26 cellular contexts compared by ENCODE assay signal in genomic region chr7:138739859-138740258, GRCh38. TPM values are rescaled to one million over a fixed set of nuclear protein-coding genes. Genes with fewer than 3 reads are reported as not detected.
DNase-seq lines count a peak whose midpoint lies in the region; ATAC-seq, FAIRE-seq and TF ChIP-seq lines count a peak whose summit lies in the region.
"Had no signal": no experiment of that assay in that cellular context is flagged by ENCODE, and none has a peak within 500 bp of the region (broad histone marks: within the 10 kb centered on the region; RNA-seq: fewer than 3 reads in every experiment).

No MANE protein-coding gene starts in this region.

- no peaks in the 10 kb centered on the region for H3K9me3 ChIP-seq in HepG2 (ENCODE audit: low read length)
- no peaks in the 10 kb centered on the region for H3K9me3 ChIP-seq in right lobe of liver
- H3K9me3 ChIP-seq in kidney (ENCODE audit: control insufficient read depth in 1 of 2, low read length in 2 of 2) = no peaks in the 10 kb centered on the region
- H3K9me3 ChIP-seq: HAP-1 had no signal

- intact Hi-C loops in HepG2 (cut with micrococcal nuclease; ENCODE audit: unreplicated experiment) (loop anchor here (2.0 to 10.0 kb wide), 6 partner anchors 91 to 845 kb away; partner anchors contain the start of genes CREB3L2 and TRIM24), right lobe of liver (cut with DNase I) (loop anchor here in 1 of 2 donors (10.0 kb wide), 1 partner anchor 505 kb away; no protein-coding TSS in a partner anchor), kidney (cut with DNase I) (no loop called here), posterior vena cava (cut with DNase I) (loop anchor here in 1 of 2 donors (5.0 kb wide), 1 partner anchor 1848 kb away; no protein-coding TSS in a partner anchor)

- H4K20me1 ChIP-seq in HepG2 (ENCODE audit: insufficient read depth, low read length) = no peaks in the 10 kb centered on the region

- CTCF ChIA-PET in HepG2 (lab: Yijun Ruan, JAX; ENCODE audit: low intra/inter-chr PET ratio, low total read pairs) = interaction anchor here (1.5 kb wide), 1 partner anchor 94 kb away, joined by 5 read pairs; no protein-coding TSS in a partner anchor

- H3K36me3 ChIP-seq in HepG2 (replicated peaks in 1 of 2; ENCODE audit: control insufficient read depth in 1 of 2, insufficient read depth in 2 of 2, low read length in 2 of 2) = no peaks in the 10 kb centered on the region
- no peaks in the 10 kb centered on the region for H3K36me3 ChIP-seq in right lobe of liver
- peaks cover under 1 to 2% of the 10 kb centered on the region in 2 donors for H3K36me3 ChIP-seq in kidney (ENCODE audit: control insufficient read depth in 1 of 2, insufficient read depth in 2 of 2, low read length in 2 of 2)
- H3K36me3 ChIP-seq: HAP-1 had no signal

- no peak overlapping the region for H2AFZ ChIP-seq in HepG2 (ENCODE audit: low read length)

- TF ChIP-seq EP300 in HepG2 (IDR thresholded peaks at IDR 0.05; ENCODE audit: low read depth in 2 of 2, low read length in 2 of 2) (no peak), HepG2 (CRISPR knock-in tag; IDR thresholded peaks at IDR 0.05; ENCODE audit: borderline replicate concordance) (no peak)

- TF ChIP-seq CTCF in HepG2 (CRISPR knock-in tag; IDR thresholded peaks at IDR 0.05) (no peak), right lobe of liver (IDR thresholded peaks at IDR 0.05) (no peak), kidney (IDR thresholded peaks at IDR 0.05; ENCODE audit: borderline replicate concordance, extremely low read depth, insufficient read depth) (no peak)

- no peak overlapping the region for H3K9ac ChIP-seq in HepG2 (ENCODE audit: insufficient read depth, low read depth, low read length)
- no peak overlapping the region for H3K9ac ChIP-seq in kidney (ENCODE audit: low read length in 2 of 2)

- H3K79me2 ChIP-seq in HepG2 (ENCODE audit: insufficient read depth, low read length) = no peaks in the 10 kb centered on the region

- POLR2A ChIA-PET in HepG2 (lab: Yijun Ruan, JAX) = no interaction called here

- H3K27me3 ChIP-seq in HepG2 (ENCODE audit: control insufficient read depth in 1 of 2, insufficient read depth in 2 of 2, low read length in 2 of 2) (no peaks in the 10 kb centered on the region), right lobe of liver (no peaks in the 10 kb centered on the region)

- in situ Hi-C loops in HepG2 (cut with HindIII; ENCODE audit: extremely low pct_ligation_motif_present, low pct_unique_long_range_greater_than_20kb) = loop anchor here (10.0 to 25.0 kb wide), 3 partner anchors 145 to 728 kb away; partner anchors contain the start of gene CREB3L2

- TF ChIP-seq POLR2A in HepG2 (IDR thresholded peaks at IDR 0.05; ENCODE audit: insufficient read depth in 1 of 2, low read depth in 2 of 2, low read length in 2 of 2) (no peak), right lobe of liver (IDR thresholded peaks at IDR 0.05) (no peak)

- 50% methylated on average over 1 of the region's 1 CpG for WGBS in HepG2 (ENCODE audit: low lambda C conversion rate)
- WGBS in right lobe of liver (ENCODE audit: insufficient coverage, low coverage, low lambda C conversion rate, missing lambda C conversion rate) = no CpG with 5 or more reads among the region's 1 CpG

- no peak for FAIRE-seq in HepG2 (lab: Jason Lieb, UNC)
- FAIRE-seq in kidney (lab: Jason Lieb, UNC) = no peak
- FAIRE-seq: GM12891, GM18507, H54 had no signal

- no peak for ATAC-seq in HepG2
- ATAC-seq in right lobe of liver = no peak

- TF ChIP-seq RAD21 in HepG2 (CRISPR knock-in tag; IDR thresholded peaks at IDR 0.05) = no peak

- H3K4me1 ChIP-seq in HepG2 (ENCODE audit: insufficient read depth, low read length) (peaks cover 20% of the 10 kb centered on the region), right lobe of liver (peaks cover 0 to 3% (median 0%) of the 10 kb centered on the region in 4 donors), kidney (ENCODE audit: control insufficient read depth in 1 of 2, insufficient read depth in 1 of 2, low read depth in 1 of 2, low read length in 2 of 2) (peaks cover 0 to 2% of the 10 kb centered on the region in 2 donors)

- H3K4me3 ChIP-seq in HepG2 (replicated peaks in 1 of 3; ENCODE audit: insufficient read depth in 1 of 3, low read depth in 2 of 3, low read length in 3 of 3) = no peak overlapping the region
- no peak overlapping the region for H3K4me3 ChIP-seq in right lobe of liver
- no peak overlapping the region for H3K4me3 ChIP-seq in kidney (ENCODE audit: low read length in 2 of 2)
- H3K4me3 ChIP-seq: HAP-1 had no signal

- peak overlapping the region; percentile 58; the same call in 1 of the 2 replicates for H3K4me2 ChIP-seq in HepG2 (ENCODE audit: low read depth, low read length)

- DNase-seq in NCI-H82 (lab: John Stamatoyannopoulos, UW) (peak; percentile 17), NCI-H82 treated with DMSO at 0.1 percent for 48 hours (lab: John Stamatoyannopoulos, UW; ENCODE audit: unreplicated experiment) (no peak), HepG2 (ENCODE audit: low spot score) (no peak), right lobe of liver (no peak), kidney (peak; percentile 15), posterior vena cava (ENCODE audit: low spot score) (peak; percentile 30), AML-193 (lab: John Stamatoyannopoulos, UW) (no peak)
- DNase-seq in activated CD4-positive, alpha-beta T cell treated with anti-CD3 and anti-CD28 coated beads, Interleukin-2, amount 50 U/mL, for 48 hours = no peak
- DNase-seq: C1 segment of cervical spinal cord; Calu3; CD4-positive, alpha-beta memory T cell; COR-L47; DMS53; DMS79 treated with DMSO at 0.1 percent for 48 hours; GF-D8; GOT3; HFFc6 had no signal

- no TSS peak for BruUV-seq in HepG2 (replicated peaks; lab: Mats Ljungman, UMichigan)

- H3K27ac ChIP-seq in HepG2 (ENCODE audit: extremely low read length, insufficient read depth, low read length) = no peak overlapping the region
- no peak overlapping the region for H3K27ac ChIP-seq in right lobe of liver
- no peak overlapping the region for H3K27ac ChIP-seq in kidney (ENCODE audit: low read depth in 2 of 2, low read length in 2 of 2)
- H3K27ac ChIP-seq: 22Rv1 had no signal

RNA-seq across cellular contexts. Expression of gene SVOPL, which starts 38.7 kb away (rescaled TPM):
- total RNA-seq in HepG2 (2016; rRNA removed; fragmentation: Illumina TruSeq; extraction: Trizol) (not detected in 2 replicates), right lobe of liver (not detected), kidney (2.4 TPM), posterior vena cava (not detected)
- not detected in 2 replicates for total RNA-seq in HepG2 (2016; cell fraction: cytosol; rRNA removed; fragmentation: Illumina TruSeq; extraction: Trizol; ENCODE audit: low read depth)
- total RNA-seq in HepG2 (2016; cell fraction: insoluble cytoplasmic fraction; rRNA removed; fragmentation: Illumina TruSeq; extraction: Trizol) = not detected in 2 replicates
- not detected in 2 replicates for total RNA-seq in HepG2 (2016; cell fraction: membrane; rRNA removed; fragmentation: Illumina TruSeq; extraction: Trizol)
- not detected in 2 replicates for total RNA-seq in HepG2 (2016; cell fraction: nucleus; rRNA removed; fragmentation: Illumina TruSeq; extraction: Trizol)
- polyA plus RNA-seq in HepG2 (2011; rRNA removed) (not detected in 2 replicates), kidney (ENCODE audit: insufficient read depth, low read depth, low replicate concordance) (5.1 TPM)
- 0.04 TPM in 1 of 2 replicates, not detected in the other for polyA plus RNA-seq in HepG2 (2011; cell fraction: cytosol; rRNA removed)
- not detected in 2 replicates for polyA plus RNA-seq in HepG2 (2011; cell fraction: nucleus; rRNA removed)
- not detected in 2 replicates for polyA plus RNA-seq in HepG2 (2012)
- polyA plus RNA-seq in HepG2 (2016; cell fraction: cytosol; fragmentation: Illumina TruSeq; extraction: Trizol; ENCODE audit: low read depth) = not detected in 2 replicates
- polyA plus RNA-seq in HepG2 (2016; cell fraction: insoluble cytoplasmic fraction; fragmentation: Illumina TruSeq; extraction: Trizol; ENCODE audit: low read depth) = not detected in 2 replicates
- not detected in 2 replicates for polyA plus RNA-seq in HepG2 (2016; cell fraction: membrane; fragmentation: Illumina TruSeq; extraction: Trizol; ENCODE audit: low read depth)
- not detected in 2 replicates for polyA plus RNA-seq in HepG2 (2016; cell fraction: nucleus; fragmentation: Illumina TruSeq; extraction: Trizol; ENCODE audit: insufficient read depth, low read depth)
- polyA minus RNA-seq in HepG2 (2011; rRNA and poly(A)+ RNA removed; ENCODE audit: low replicate concordance) = 23.0 TPM in 1 of 2 replicates, not detected in the other
- polyA minus RNA-seq in HepG2 (2011; cell fraction: cytosol; rRNA and poly(A)+ RNA removed) = 1.2 TPM in 1 of 2 replicates, not detected in the other
- polyA minus RNA-seq in HepG2 (2011; cell fraction: nucleus; rRNA and poly(A)+ RNA removed) = 0.52 TPM in 1 of 2 replicates, not detected in the other
- total RNA-seq: CD4-positive, alpha-beta memory T cell; Daoy; G401; HFFc6 had no signal
- polyA plus RNA-seq: AG04450; BJ; CD4-positive, alpha-beta memory T cell had no signal

RNA-seq across cellular contexts. Expression of gene TMEM213, which starts 57.9 kb away (rescaled TPM):
- total RNA-seq in HepG2 (2016; rRNA removed; fragmentation: Illumina TruSeq; extraction: Trizol) (not detected in 2 replicates), right lobe of liver (not detected), kidney (30.2 TPM), posterior vena cava (not detected)
- total RNA-seq in HepG2 (2016; cell fraction: cytosol; rRNA removed; fragmentation: Illumina TruSeq; extraction: Trizol; ENCODE audit: low read depth) = not detected in 2 replicates
- total RNA-seq in HepG2 (2016; cell fraction: insoluble cytoplasmic fraction; rRNA removed; fragmentation: Illumina TruSeq; extraction: Trizol) = not detected in 2 replicates
- not detected in 2 replicates for total RNA-seq in HepG2 (2016; cell fraction: membrane; rRNA removed; fragmentation: Illumina TruSeq; extraction: Trizol)
- not detected in 2 replicates for total RNA-seq in HepG2 (2016; cell fraction: nucleus; rRNA removed; fragmentation: Illumina TruSeq; extraction: Trizol)
- polyA plus RNA-seq in HepG2 (2011; rRNA removed) (not detected in 2 replicates), kidney (ENCODE audit: insufficient read depth, low read depth, low replicate concordance) (96.9 TPM)
- not detected in 2 replicates for polyA plus RNA-seq in HepG2 (2011; cell fraction: cytosol; rRNA removed)
- polyA plus RNA-seq in HepG2 (2011; cell fraction: nucleus; rRNA removed) = not detected in 2 replicates
- polyA plus RNA-seq in HepG2 (2012) = not detected in 2 replicates
- not detected in 2 replicates for polyA plus RNA-seq in HepG2 (2016; cell fraction: cytosol; fragmentation: Illumina TruSeq; extraction: Trizol; ENCODE audit: low read depth)
- not detected in 2 replicates for polyA plus RNA-seq in HepG2 (2016; cell fraction: insoluble cytoplasmic fraction; fragmentation: Illumina TruSeq; extraction: Trizol; ENCODE audit: low read depth)
- not detected in 2 replicates for polyA plus RNA-seq in HepG2 (2016; cell fraction: membrane; fragmentation: Illumina TruSeq; extraction: Trizol; ENCODE audit: low read depth)
- polyA plus RNA-seq in HepG2 (2016; cell fraction: nucleus; fragmentation: Illumina TruSeq; extraction: Trizol; ENCODE audit: insufficient read depth, low read depth) = not detected in 2 replicates
- polyA minus RNA-seq in HepG2 (2011; rRNA and poly(A)+ RNA removed; ENCODE audit: low replicate concordance) = not detected in 2 replicates
- polyA minus RNA-seq in HepG2 (2011; cell fraction: cytosol; rRNA and poly(A)+ RNA removed) = not detected in 2 replicates
- not detected in 2 replicates for polyA minus RNA-seq in HepG2 (2011; cell fraction: nucleus; rRNA and poly(A)+ RNA removed)
- total RNA-seq: CD4-positive, alpha-beta memory T cell; Daoy; G401; HFFc6 had no signal
- polyA plus RNA-seq: AG04450; BJ; CD4-positive, alpha-beta memory T cell had no signal

RNA-seq across cellular contexts. Expression of gene ATP6V0A4, which starts 58.1 kb away (rescaled TPM):
- total RNA-seq in HepG2 (2016; rRNA removed; fragmentation: Illumina TruSeq; extraction: Trizol) (0.11 and 0.24 TPM in 2 replicates), right lobe of liver (not detected), kidney (30.5 TPM), posterior vena cava (not detected)
- not detected in 2 replicates for total RNA-seq in HepG2 (2016; cell fraction: cytosol; rRNA removed; fragmentation: Illumina TruSeq; extraction: Trizol; ENCODE audit: low read depth)
- total RNA-seq in HepG2 (2016; cell fraction: insoluble cytoplasmic fraction; rRNA removed; fragmentation: Illumina TruSeq; extraction: Trizol) = 0.09 and 0.48 TPM in 2 replicates
- total RNA-seq in HepG2 (2016; cell fraction: membrane; rRNA removed; fragmentation: Illumina TruSeq; extraction: Trizol) = 0.12 TPM in 1 of 2 replicates, not detected in the other
- total RNA-seq in HepG2 (2016; cell fraction: nucleus; rRNA removed; fragmentation: Illumina TruSeq; extraction: Trizol) = 0.28 and 0.31 TPM in 2 replicates
- polyA plus RNA-seq in HepG2 (2011; rRNA removed) (0.25 and 0.26 TPM in 2 replicates), kidney (ENCODE audit: insufficient read depth, low read depth, low replicate concordance) (140 TPM)
- 0.16 and 0.41 TPM in 2 replicates for polyA plus RNA-seq in HepG2 (2011; cell fraction: cytosol; rRNA removed)
- 0.26 TPM in 1 of 2 replicates, not detected in the other for polyA plus RNA-seq in HepG2 (2011; cell fraction: nucleus; rRNA removed)
- 0.09 and 0.13 TPM in 2 replicates for polyA plus RNA-seq in HepG2 (2012)
- 0.05 TPM in 1 of 2 replicates, not detected in the other for polyA plus RNA-seq in HepG2 (2016; cell fraction: cytosol; fragmentation: Illumina TruSeq; extraction: Trizol; ENCODE audit: low read depth)
- polyA plus RNA-seq in HepG2 (2016; cell fraction: insoluble cytoplasmic fraction; fragmentation: Illumina TruSeq; extraction: Trizol; ENCODE audit: low read depth) = 0.34 TPM in 1 of 2 replicates, not detected in the other
- 0.15 TPM in 1 of 2 replicates, not detected in the other for polyA plus RNA-seq in HepG2 (2016; cell fraction: membrane; fragmentation: Illumina TruSeq; extraction: Trizol; ENCODE audit: low read depth)
- polyA plus RNA-seq in HepG2 (2016; cell fraction: nucleus; fragmentation: Illumina TruSeq; extraction: Trizol; ENCODE audit: insufficient read depth, low read depth) = 0.19 TPM in 1 of 2 replicates, not detected in the other
- polyA minus RNA-seq in HepG2 (2011; rRNA and poly(A)+ RNA removed; ENCODE audit: low replicate concordance) = 0.20 and 0.51 TPM in 2 replicates
- polyA minus RNA-seq in HepG2 (2011; cell fraction: cytosol; rRNA and poly(A)+ RNA removed) = not detected in 2 replicates
- 0.26 and 0.62 TPM in 2 replicates for polyA minus RNA-seq in HepG2 (2011; cell fraction: nucleus; rRNA and poly(A)+ RNA removed)
- total RNA-seq: CD4-positive, alpha-beta memory T cell; G401 had no signal
- polyA plus RNA-seq: AG04450; CD4-positive, alpha-beta memory T cell had no signal

Comparison
In these comparisons a context has a peak if more than half of its experiments do, and no peak if none do; other contexts are left out.
1. DNase-seq: peak in NCI-H82 (single experiment), kidney (single experiment) and posterior vena cava (single experiment); none in NCI-H82 treated with DMSO at 0.1 percent for 48 hours (single experiment), HepG2 (single experiment), right lobe of liver (0 of 3), AML-193 (0 of 2) and activated CD4-positive, alpha-beta T cell treated with anti-CD3 and anti-CD28 coated beads, Interleukin-2, amount 50 U/mL, for 48 hours (0 of 2).
2. RNA of gene TMEM213, which starts 57.9 kb away (total RNA-seq): 30.2 TPM in kidney (single experiment); not detected in HepG2, not detected in right lobe of liver and not detected in posterior vena cava; every median in the first group is over 10 times any median in the second.
3. RNA of gene ATP6V0A4, which starts 58.1 kb away (total RNA-seq): 30.5 TPM in kidney (single experiment); 0.09 to 0.48 TPM in HepG2, not detected in right lobe of liver and not detected in posterior vena cava; every median in the first group is over 10 times any median in the second.